Comparison of ENCODE assay signal across 10 cellular contexts in the genomic region with DNA sequence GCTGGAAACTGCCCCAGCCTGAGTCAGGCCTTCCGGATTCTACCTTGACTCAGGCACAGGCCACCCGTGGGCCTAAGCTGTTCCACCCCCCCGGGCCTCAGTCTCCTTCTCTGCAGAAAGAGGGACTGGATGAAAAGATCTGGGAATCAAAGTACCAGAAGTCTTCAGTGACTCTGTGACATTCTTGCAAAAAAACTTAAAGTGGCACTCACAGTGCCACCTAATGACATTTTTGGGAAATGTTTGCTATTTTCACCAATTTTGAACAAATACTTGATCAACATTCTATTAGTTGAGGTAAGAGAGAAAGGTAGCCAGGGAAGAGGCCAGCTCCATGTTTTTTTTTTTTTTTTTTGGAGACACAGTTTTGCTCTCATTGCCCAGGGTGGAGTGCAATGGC. TPM values are rescaled to one million over a fixed set of nuclear protein-coding genes. Genes with fewer than 3 reads are reported as not detected.
A peak's percentile ranks its signal among the peaks of the same experiment; 100 is the strongest.
DNase-seq lines count a peak whose midpoint lies in the region; TF ChIP-seq lines count a peak whose summit lies in the region.
"Had no signal": no experiment of that assay in that cellular context is flagged by ENCODE, and none has a peak within 500 bp of the region (broad histone marks: within the 10 kb centered on the region; RNA-seq: fewer than 3 reads in every experiment).

No MANE protein-coding gene starts in this region.

- DNase-seq in NCI-H2227 (lab: John Stamatoyannopoulos, UW; ENCODE audit: unreplicated experiment), result peak; percentile 7
- DNase-seq in NCI-H2227 treated with DMSO at 0.1 percent for 48 hours (lab: John Stamatoyannopoulos, UW), result no peak
- DNase-seq in epithelial cell of esophagus (ENCODE audit: low read depth), result no peak
- no peak for DNase-seq in smooth muscle cell (lab: John Stamatoyannopoulos, UW; ENCODE audit: unreplicated experiment)
- no peak for DNase-seq in effector CD4-positive, alpha-beta T cell
- DNase-seq in WERI-Rb-1, result no peak
- DNase-seq in NCI-H345 (lab: John Stamatoyannopoulos, UW), result no peak
- DNase-seq: amygdala; stimulated activated CD4-positive, alpha-beta T cell treated with anti-CD3 and anti-CD28 coated beads, Interleukin-2, amount 100 ng/mL, for 48 hours had no signal

- no peaks in the 10 kb centered on the region for H3K9me2 ChIP-seq in OCI-LY1 (ENCODE audit: low read depth, low read length)

- H3K9ac ChIP-seq in OCI-LY1 (ENCODE audit: low read length), result no peak overlapping the region
- no peak overlapping the region for H3K9ac ChIP-seq in smooth muscle cell (ENCODE audit: low read depth)

- H2AFZ ChIP-seq in OCI-LY1 (ENCODE audit: low read length) (no peak overlapping the region), smooth muscle cell (ENCODE audit: low read depth) (no peak overlapping the region)

- H3K4me2 ChIP-seq in OCI-LY1 (ENCODE audit: low read length), result no peak overlapping the region
- H3K4me2 ChIP-seq in smooth muscle cell, result no peak overlapping the region

- H3K9me3 ChIP-seq in OCI-LY1 (ENCODE audit: low read length) (no peaks in the 10 kb centered on the region), smooth muscle cell (replicated peaks; ENCODE audit: low read depth) (no peaks in the 10 kb centered on the region), WERI-Rb-1 (ENCODE audit: severe bottlenecking) (no peaks in the 10 kb centered on the region)

- H3K79me2 ChIP-seq in OCI-LY1 (ENCODE audit: insufficient read depth, low read length) (no peaks in the 10 kb centered on the region), smooth muscle cell (ENCODE audit: low read depth) (no peaks in the 10 kb centered on the region)

- TF ChIP-seq CTCF in OCI-LY1 (IDR thresholded peaks at IDR 0.05; ENCODE audit: low read length), result peak; percentile 62
- peak; percentile 8 for TF ChIP-seq CTCF in epithelial cell of esophagus (IDR thresholded peaks at IDR 0.05; ENCODE audit: insufficient read depth, low read depth, low read length, missing control alignments)
- TF ChIP-seq CTCF in smooth muscle cell (IDR thresholded peaks at IDR 0.05; ENCODE audit: borderline replicate concordance, insufficient read depth, poor library complexity, severe bottlenecking), result peak; percentile 43
- TF ChIP-seq CTCF in WERI-Rb-1 (IDR thresholded peaks at IDR 0.05; ENCODE audit: low read depth, low read length), result no peak

- no peak overlapping the region for H3K27ac ChIP-seq in OCI-LY1 (ENCODE audit: low read depth, low read length, poor library complexity, severe bottlenecking)
- H3K27ac ChIP-seq in smooth muscle cell (ENCODE audit: low read depth), result no peak overlapping the region
- H3K27ac ChIP-seq in WERI-Rb-1, result no peak overlapping the region

- H3K4me1 ChIP-seq in OCI-LY1 (ENCODE audit: insufficient read depth, low read length, severe bottlenecking) (no peaks in the 10 kb centered on the region), smooth muscle cell (ENCODE audit: low read depth) (no peaks in the 10 kb centered on the region)

- no peaks in the 10 kb centered on the region for H3K27me3 ChIP-seq in OCI-LY1 (ENCODE audit: insufficient read depth, low read length)
- no peaks in the 10 kb centered on the region for H3K27me3 ChIP-seq in smooth muscle cell (ENCODE audit: low read depth)
- no peaks in the 10 kb centered on the region for H3K27me3 ChIP-seq in WERI-Rb-1 (ENCODE audit: insufficient read depth, low read depth, severe bottlenecking)

- H3K36me3 ChIP-seq in OCI-LY1 (ENCODE audit: insufficient read depth, low read length) (no peaks in the 10 kb centered on the region), smooth muscle cell (ENCODE audit: low read depth) (no peaks in the 10 kb centered on the region), WERI-Rb-1 (no peaks in the 10 kb centered on the region)

- H3F3A ChIP-seq in OCI-LY1 (ENCODE audit: insufficient read depth, low read length) (no peaks in the 10 kb centered on the region), smooth muscle cell (ENCODE audit: low read depth) (no peaks in the 10 kb centered on the region)

- H4K20me1 ChIP-seq in OCI-LY1 (ENCODE audit: insufficient read depth, low read length) (no peaks in the 10 kb centered on the region), smooth muscle cell (ENCODE audit: low read depth) (no peaks in the 10 kb centered on the region)

- WGBS in smooth muscle cell (ENCODE audit: low lambda C conversion rate), result 59% methylated on average over 3 of the region's 3 CpGs

- H3K4me3 ChIP-seq in OCI-LY1 (ENCODE audit: low read depth, low read length, poor library complexity, severe bottlenecking) (no peak overlapping the region), epithelial cell of esophagus (ENCODE audit: low read length) (no peak overlapping the region), smooth muscle cell (no peak overlapping the region), WERI-Rb-1 (ENCODE audit: low read depth, low read length) (no peak overlapping the region)

RNA-seq across cellular contexts. Expression of a gene that starts 48.3 kb away (rescaled TPM):
- total RNA-seq in smooth muscle cell, result 62.3 and 67.4 TPM in 2 replicates
- 83.1 and 94.6 TPM in 2 replicates for polyA plus RNA-seq in smooth muscle cell
